In genomic region chr5:144187699-144188294, GRCh38 we compare ENCODE assay signal across 9 cellular contexts. TPM values are rescaled to one million over a fixed set of nuclear protein-coding genes. Genes with fewer than 3 reads are reported as not detected.
DNase-seq lines count a peak whose midpoint lies in the region; ATAC-seq and TF ChIP-seq lines count a peak whose summit lies in the region.
"Had no signal": no experiment of that assay in that cellular context is flagged by ENCODE, and none has a peak within 500 bp of the region (broad histone marks: within the 10 kb centered on the region; RNA-seq: fewer than 3 reads in every experiment).

No MANE protein-coding gene starts in this region.

- H3K4me1 Mint-ChIP-seq in T-helper 2 cell treated with Interferon-gamma antibody and Interleukin-4, amounts not matched to agents 5 μg/mL and 100 μg/mL, for 36 hours (ENCODE audit: low read depth), result peaks cover 54% of the 10 kb centered on the region

- peaks cover 3% of the 10 kb centered on the region for H3K27me3 Mint-ChIP-seq in T-helper 2 cell treated with Interferon-gamma antibody and Interleukin-4, amounts not matched to agents 5 μg/mL and 100 μg/mL, for 36 hours (ENCODE audit: low read depth)

- H3K4me3 Mint-ChIP-seq in T-helper 2 cell treated with Interferon-gamma antibody and Interleukin-4, amounts not matched to agents 5 μg/mL and 100 μg/mL, for 36 hours, result peak overlapping the region; percentile 63
- H3K4me3 Mint-ChIP-seq: brain had no signal

- no peak overlapping the region for H3K4me3 ChIP-seq in astrocyte of the spinal cord (ENCODE audit: low read depth, low read length)
- H3K4me3 ChIP-seq in upper lobe of left lung, result no peak overlapping the region
- H3K4me3 ChIP-seq in vagina, result no peak overlapping the region

- TF ChIP-seq CTCF in astrocyte of the spinal cord (IDR thresholded peaks at IDR 0.05; ENCODE audit: low read depth, low read length) (no peak), upper lobe of left lung (IDR thresholded peaks at IDR 0.05) (no peak), vagina (IDR thresholded peaks at IDR 0.05) (no peak)

- no peak for TF ChIP-seq EP300 in upper lobe of left lung (IDR thresholded peaks at IDR 0.05)

- no peaks in the 10 kb centered on the region for H3K9me3 Mint-ChIP-seq in T-helper 2 cell treated with Interferon-gamma antibody and Interleukin-4, amounts not matched to agents 5 μg/mL and 100 μg/mL, for 36 hours
- H3K9me3 Mint-ChIP-seq: brain had no signal

- intact Hi-C loops in vagina (cut with DNase I), result no loop called here

- H3K36me3 Mint-ChIP-seq in T-helper 2 cell treated with Interferon-gamma antibody and Interleukin-4, amounts not matched to agents 5 μg/mL and 100 μg/mL, for 36 hours (ENCODE audit: low read depth), result no peaks in the 10 kb centered on the region
- H3K36me3 Mint-ChIP-seq: brain had no signal

- H3K27me3 ChIP-seq in upper lobe of left lung, result no peaks in the 10 kb centered on the region
- no peaks in the 10 kb centered on the region for H3K27me3 ChIP-seq in vagina

- TF ChIP-seq POLR2A in upper lobe of left lung (IDR thresholded peaks at IDR 0.05), result no peak
- no peak for TF ChIP-seq POLR2A in vagina (IDR thresholded peaks at IDR 0.05)

- H3K9me3 ChIP-seq in upper lobe of left lung, result no peaks in the 10 kb centered on the region
- no peaks in the 10 kb centered on the region for H3K9me3 ChIP-seq in vagina

- whole genome bisulfite sequencing in upper lobe of left lung, 2 donors, result 0% methylated on average over 2 of the region's 2 CpGs

- H3K4me1 ChIP-seq in upper lobe of left lung (peaks cover 18 to 33% (median 22%) of the 10 kb centered on the region in 4 donors), vagina (peaks cover 9% of the 10 kb centered on the region)

- DNase-seq in Daoy (ENCODE audit: low read depth) (peak; percentile 88), KG1 (lab: John Stamatoyannopoulos, UW) (peak; percentile 15), astrocyte of the spinal cord (ENCODE audit: low read depth, low spot score) (peak; percentile 96), myocyte (ENCODE audit: low read depth) (peak; percentile 87), upper lobe of left lung (peak in 1 of 2 donors; percentile 73), vagina (ENCODE audit: extremely low spot score in 2 of 2) (no peak)
- peak; percentile 60 for DNase-seq in T-helper 2 cell treated with Interferon-gamma antibody and Interleukin-4, amounts not matched to agents 5 μg/mL and 100 μg/mL, for 36 hours (ENCODE audit: low spot score)

- peak overlapping the region; percentile 73 for H3K27ac Mint-ChIP-seq in T-helper 2 cell treated with Interferon-gamma antibody and Interleukin-4, amounts not matched to agents 5 μg/mL and 100 μg/mL, for 36 hours

- H3K27ac ChIP-seq in upper lobe of left lung (peak overlapping the region in 3 of 4 donors; percentile 53 to 62 (median 57)), vagina (no peak overlapping the region)

- H3K36me3 ChIP-seq in upper lobe of left lung (no peaks in the 10 kb centered on the region), vagina (no peaks in the 10 kb centered on the region)

- ATAC-seq in GM21576 (IDR thresholded peaks at IDR 0.05; ENCODE audit: unreplicated experiment) (peak; percentile 75), upper lobe of left lung (ENCODE audit: low FRiP score in 2 of 2) (peak; percentile 77 to 80)

- in situ Hi-C loops in astrocyte of the spinal cord (cut with HindIII; ENCODE audit: low sequenced_read_pairs), result no loop called here

RNA-seq across cellular contexts. Expression of gene KCTD16, which starts 17.1 kb away (rescaled TPM):
- total RNA-seq in Daoy (2014; rRNA removed; shearing (Covaris generic)), result 0.63 and 0.65 TPM in 2 replicates
- total RNA-seq in myocyte, result 0.47 and 0.64 TPM in 2 replicates
- polyA plus RNA-seq in myocyte (2012), result 0.76 TPM
- total RNA-seq in upper lobe of left lung, result 1 to 10 TPM in 1 of 6 donors, under 1 TPM in 5; under 0.01 to 1.7 (median 0.27) TPM
- 0.25 TPM for total RNA-seq in vagina

RNA-seq across cellular contexts. Expression of gene YIPF5, which starts 17.3 kb away (rescaled TPM):
- 83.9 and 94.9 TPM in 2 replicates for total RNA-seq in Daoy (2014; rRNA removed; shearing (Covaris generic))
- total RNA-seq in myocyte (56.4 and 78.7 TPM in 2 replicates), upper lobe of left lung (10 to 100 TPM in 5 of 6 donors, 1 to 10 TPM in 1; 9.4 to 45.2 (median 30.9) TPM), vagina (18.2 TPM)
- polyA plus RNA-seq in myocyte (2012), result 66.3 TPM

Comparison
In these comparisons a context has a peak if more than half of its experiments do, and no peak if none do; other contexts are left out.
1. DNase-seq: peak in Daoy (single experiment), KG1 (single experiment), T-helper 2 cell treated with Interferon-gamma antibody and Interleukin-4, amounts not matched to agents 5 μg/mL and 100 μg/mL, for 36 hours (single experiment), astrocyte of the spinal cord (single experiment) and myocyte (single experiment); none in vagina (0 of 2).